In genomic region chr2:26123426-26123825, GRCh38 we compare ENCODE assay signal across 17 cellular contexts. TPM values are rescaled to one million over a fixed set of nuclear protein-coding genes. Genes with fewer than 3 reads are reported as not detected.
DNase-seq lines count a peak whose midpoint lies in the region; ATAC-seq and TF ChIP-seq lines count a peak whose summit lies in the region.
"Had no signal": no experiment of that assay in that cellular context is flagged by ENCODE, and none has a peak within 500 bp of the region (broad histone marks: within the 10 kb centered on the region; RNA-seq: fewer than 3 reads in every experiment).

No MANE protein-coding gene starts in this region.

- H3K27ac Mint-ChIP-seq in CD4-positive, alpha-beta T cell: peak overlapping the region; percentile 15

- H3K9me3 ChIP-seq in CD4-positive, alpha-beta T cell (ENCODE audit: control insufficient read depth, low read length): no peaks in the 10 kb centered on the region
- H3K9me3 ChIP-seq in esophagus squamous epithelium: no peaks in the 10 kb centered on the region
- H3K9me3 ChIP-seq: BLaER1 had no signal

- POLR2A ChIA-PET in CD4-positive, alpha-beta T cell (lab: Charles Lee): no interaction called here

- ATAC-seq in CD4-positive, alpha-beta T cell (ENCODE audit: poor library complexity): no peak
- no peak for ATAC-seq in GM18868 (IDR thresholded peaks at IDR 0.05; ENCODE audit: unreplicated experiment)
- ATAC-seq: HCT116 had no signal

- no peak overlapping the region for H3K27ac ChIP-seq in CD4-positive, alpha-beta T cell (ENCODE audit: low read depth, low read length)
- H3K27ac ChIP-seq in esophagus squamous epithelium: no peak overlapping the region
- H3K27ac ChIP-seq: BLaER1 had no signal

- no peaks in the 10 kb centered on the region for H3K27me3 ChIP-seq in CD4-positive, alpha-beta T cell (ENCODE audit: control insufficient read depth, insufficient read depth, low read length)
- H3K27me3 ChIP-seq in esophagus squamous epithelium: no peaks in the 10 kb centered on the region
- H3K27me3 ChIP-seq: BLaER1 had no signal

- H3K36me3 Mint-ChIP-seq in CD4-positive, alpha-beta T cell (ENCODE audit: low read depth): peaks cover 32% of the 10 kb centered on the region

- no peak overlapping the region for H3K4me3 ChIP-seq in esophagus squamous epithelium
- H3K4me3 ChIP-seq: BLaER1 had no signal

- H3K27me3 Mint-ChIP-seq in CD4-positive, alpha-beta T cell: no peaks in the 10 kb centered on the region

- no peak for TF ChIP-seq POLR2A in esophagus squamous epithelium (IDR thresholded peaks at IDR 0.05)

- H3K4me3 Mint-ChIP-seq in CD4-positive, alpha-beta T cell: no peak overlapping the region

- CTCF ChIA-PET in CD4-positive, alpha-beta T cell (lab: Charles Lee): no interaction called here

- H3K4me1 ChIP-seq in esophagus squamous epithelium: peaks cover 0 to 20% (median 0%) of the 10 kb centered on the region in 3 donors
- H3K4me1 ChIP-seq: BLaER1 had no signal

- TF ChIP-seq CTCF in CD4-positive, alpha-beta T cell (IDR thresholded peaks at IDR 0.05): no peak
- TF ChIP-seq CTCF in esophagus squamous epithelium (IDR thresholded peaks at IDR 0.05): no peak

- peaks cover 0 to 63% (median 6%) of the 10 kb centered on the region in 3 donors for H3K36me3 ChIP-seq in esophagus squamous epithelium

- WGBS in esophagus squamous epithelium, 2 donors: 80% methylated on average over 5 of the region's 5 CpGs

- no peak for DNase-seq in CD4-positive, alpha-beta T cell
- DNase-seq in G401 (ENCODE audit: low spot score) (peak; percentile 62), cerebellar cortex (ENCODE audit: low spot score) (peak; percentile 55), pons (ENCODE audit: low spot score) (peak; percentile 26), esophagus squamous epithelium (lab: John Stamatoyannopoulos, UW) (no peak)
- no peak for DNase-seq in activated naive CD4-positive, alpha-beta T cell (lab: John Stamatoyannopoulos, UW)
- DNase-seq: COR-L47, DMS153, EL, IMR-90, NCI-H1417 treated with DMSO at 0.1 percent for 48 hours, NCI-H2029, NCI-H510A treated with DMSO at 0.1 percent for 48 hours, SIG-M5 had no signal

- intact Hi-C loops in CD4-positive, alpha-beta T cell (cut with DNase I, micrococcal nuclease): no loop called here
- intact Hi-C loops in esophagus squamous epithelium (cut with DNase I): no loop called here

- no peaks in the 10 kb centered on the region for H3K9me3 Mint-ChIP-seq in CD4-positive, alpha-beta T cell

- H3K4me1 Mint-ChIP-seq in CD4-positive, alpha-beta T cell (ENCODE audit: low read depth): peaks cover 31% of the 10 kb centered on the region

- in situ Hi-C loops in G401 (cut with HindIII; ENCODE audit: low sequenced_read_pairs): no loop called here

RNA-seq across cellular contexts. Expression of gene GAREM2, which starts 49.5 kb away (rescaled TPM):
- 1 to 10 TPM; 4.3 to 7.3 TPM for total RNA-seq in CD4-positive, alpha-beta T cell
- 8.6 and 12.8 TPM in 2 replicates for total RNA-seq in G401 (2014; rRNA removed; shearing (Covaris generic))
- 1 to 10 TPM in 2 of 4 donors, under 1 TPM in 2; 0.19 to 1.5 (median 0.89) TPM for total RNA-seq in esophagus squamous epithelium

Comparison
In these comparisons a context has a peak if more than half of its experiments do, and no peak if none do; other contexts are left out.
1. DNase-seq: peak in G401 (single experiment), cerebellar cortex (single experiment) and pons (single experiment); none in CD4-positive, alpha-beta T cell (0 of 10), activated naive CD4-positive, alpha-beta T cell (0 of 4) and esophagus squamous epithelium (single experiment).